In genomic region chr4:86398187-86398586, GRCh38 we compare ENCODE assay signal across 22 cellular contexts.
A peak's percentile ranks its signal among the peaks of the same experiment; 100 is the strongest.
DNase-seq lines count a peak whose midpoint lies in the region; ATAC-seq and TF ChIP-seq lines count a peak whose summit lies in the region.
"Had no signal": no experiment of that assay in that cellular context is flagged by ENCODE, and none has a peak within 500 bp of the region (broad histone marks: within the 10 kb centered on the region; RNA-seq: fewer than 3 reads in every experiment).

No MANE protein-coding gene starts in this region.

- DNase-seq in NCI-H187 (lab: John Stamatoyannopoulos, UW) (no peak), GM20000 (ENCODE audit: low spot score) (no peak)
- no peak for DNase-seq in stimulated activated CD4-positive, alpha-beta T cell treated with anti-CD3 and anti-CD28 coated beads, Interleukin-4, amount 100 ng/mL, for 4 hours
- DNase-seq in stimulated activated naive CD4-positive, alpha-beta T cell (lab: John Stamatoyannopoulos, UW) = no peak
- DNase-seq: activated CD4-positive, CD25-positive, alpha-beta regulatory T cell; activated CD8-positive, alpha-beta memory T cell treated with anti-CD3 and anti-CD28 coated beads for 24 hours; amniotic stem cell; caudate nucleus; esophagus squamous epithelium; GF-D8; lower lobe of right lung; NCI-H1092 treated with DMSO at 0.1 percent for 48 hours; NCI-H69; right cardiac atrium; stomach; T-helper 17 cell; upper lobe of right lung had no signal

- peak; percentile 82 for ATAC-seq in GM18498 (IDR thresholded peaks at IDR 0.05; ENCODE audit: unreplicated experiment)
- ATAC-seq in GM19372 (IDR thresholded peaks at IDR 0.05; ENCODE audit: low read depth, unreplicated experiment) = peak; percentile 70
- ATAC-seq in HG02623 (IDR thresholded peaks at IDR 0.05; ENCODE audit: unreplicated experiment) = peak; percentile 57
- peak; percentile 75 for ATAC-seq in HG03378 (IDR thresholded peaks at IDR 0.05; ENCODE audit: unreplicated experiment)
- ATAC-seq: K562, lower lobe of right lung, right cardiac atrium, T-helper 17 cell, upper lobe of right lung had no signal

- no peak for TF ChIP-seq CTCF in GM20000 (IDR thresholded peaks at IDR 0.05; ENCODE audit: extremely low read depth, missing control alignments)
